In the genomic region with DNA sequence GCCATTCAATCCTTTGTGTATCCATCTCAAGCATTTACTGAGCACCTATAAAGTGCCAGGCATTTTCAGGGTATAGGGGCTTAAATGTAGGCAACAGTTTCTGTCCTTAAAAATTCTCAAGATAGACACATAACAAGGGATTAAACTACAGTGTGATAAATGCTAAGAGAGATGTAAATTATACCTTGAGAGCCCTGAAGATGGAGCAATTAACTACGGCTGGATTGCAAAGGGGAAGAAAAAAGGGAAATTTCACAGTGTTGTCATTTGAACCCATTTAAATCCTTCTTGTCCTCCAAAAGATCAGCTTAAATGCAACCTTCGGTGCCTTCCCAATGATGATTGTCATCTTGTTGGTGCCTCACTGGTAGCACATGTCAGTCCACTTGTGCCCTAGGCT, we compare ENCODE assay signal across 8 cellular contexts. TPM values are rescaled to one million over a fixed set of nuclear protein-coding genes. Genes with fewer than 3 reads are reported as not detected.
DNase-seq lines count a peak whose midpoint lies in the region; ATAC-seq and TF ChIP-seq lines count a peak whose summit lies in the region.

No MANE protein-coding gene starts in this region.

- POLR2A ChIA-PET in WTC11 (lab: Charles Lee): no interaction called here

- H3K9me3 Mint-ChIP-seq in T-helper 1 cell treated with Interleukin-12 subunit alpha and Interleukin-12 subunit beta and Interleukin-4 antibody, amounts not matched to agents 30 μg/mL and 1 μg/mL, for 36 hours: peaks cover 4% of the 10 kb centered on the region
- H3K9me3 Mint-ChIP-seq in stimulated activated memory B cell treated with anti-CD40 and anti-IgM and Interleukin-4, amounts not matched to agents 10 μg/mL and 1 μg/mL and 100 μg/mL, for 72 hours: no peaks in the 10 kb centered on the region
- peaks cover 3% of the 10 kb centered on the region; the same call in 1 of the 2 replicates for H3K9me3 Mint-ChIP-seq in WTC11

- CTCF ChIA-PET in WTC11 (lab: Charles Lee): interaction anchor here (1.4 to 2.1 kb wide), 2 partner anchors 14 to 80 kb away, joined by 6 read pairs; no protein-coding TSS in a partner anchor

- H3K36me3 Mint-ChIP-seq in T-helper 1 cell treated with Interleukin-12 subunit alpha and Interleukin-12 subunit beta and Interleukin-4 antibody, amounts not matched to agents 30 μg/mL and 1 μg/mL, for 36 hours (ENCODE audit: low read depth): peaks cover 9% of the 10 kb centered on the region
- no peaks in the 10 kb centered on the region for H3K36me3 Mint-ChIP-seq in stimulated activated memory B cell treated with anti-CD40 and anti-IgM and Interleukin-4, amounts not matched to agents 10 μg/mL and 1 μg/mL and 100 μg/mL, for 72 hours
- no peaks in the 10 kb centered on the region for H3K36me3 Mint-ChIP-seq in WTC11

- DNase-seq in T-helper 1 cell: no peak
- peak; percentile 86 for DNase-seq in OCI-M1 (lab: John Stamatoyannopoulos, UW)
- no peak for DNase-seq in epithelial cell of proximal tubule (ENCODE audit: low read depth)
- no peak for DNase-seq in activated gamma-delta T cell (lab: John Stamatoyannopoulos, UW)
- DNase-seq in WTC11 (ENCODE audit: low spot score): no peak
- no peak for DNase-seq in NCI-H2196 (lab: John Stamatoyannopoulos, UW; ENCODE audit: unreplicated experiment)

- peak overlapping the region; percentile 35 for H3K4me3 ChIP-seq in epithelial cell of proximal tubule (ENCODE audit: low read depth, low read length)

- TF ChIP-seq CTCF in epithelial cell of proximal tubule (conservative IDR thresholded peaks at IDR 0.05; ENCODE audit: low read depth, low read length): peak; percentile 21
- no peak for TF ChIP-seq CTCF in WTC11 (IDR thresholded peaks at IDR 0.05)

- no peaks in the 10 kb centered on the region for H3K27me3 Mint-ChIP-seq in T-helper 1 cell treated with Interleukin-12 subunit alpha and Interleukin-12 subunit beta and Interleukin-4 antibody, amounts not matched to agents 30 μg/mL and 1 μg/mL, for 36 hours (ENCODE audit: low read depth)
- no peaks in the 10 kb centered on the region for H3K27me3 Mint-ChIP-seq in stimulated activated memory B cell treated with anti-CD40 and anti-IgM and Interleukin-4, amounts not matched to agents 10 μg/mL and 1 μg/mL and 100 μg/mL, for 72 hours
- no peaks in the 10 kb centered on the region; the same call in 1 of the 2 replicates for H3K27me3 Mint-ChIP-seq in WTC11 (ENCODE audit: low read depth)

- ATAC-seq in stimulated activated memory B cell treated with anti-CD40 and anti-IgM and Interleukin-4, amounts not matched to agents 10 μg/mL and 1 μg/mL and 100 μg/mL, for 72 hours: no peak
- no peak for ATAC-seq in WTC11

- peak overlapping the region; percentile 98 for H3K27ac Mint-ChIP-seq in T-helper 1 cell treated with Interleukin-12 subunit alpha and Interleukin-12 subunit beta and Interleukin-4 antibody, amounts not matched to agents 30 μg/mL and 1 μg/mL, for 36 hours
- H3K27ac Mint-ChIP-seq in stimulated activated memory B cell treated with anti-CD40 and anti-IgM and Interleukin-4, amounts not matched to agents 10 μg/mL and 1 μg/mL and 100 μg/mL, for 72 hours: peak overlapping the region; percentile 94
- no peak overlapping the region for H3K27ac Mint-ChIP-seq in WTC11

- H3K4me1 Mint-ChIP-seq in T-helper 1 cell treated with Interleukin-12 subunit alpha and Interleukin-12 subunit beta and Interleukin-4 antibody, amounts not matched to agents 30 μg/mL and 1 μg/mL, for 36 hours (ENCODE audit: low read depth): peaks cover 77% of the 10 kb centered on the region
- H3K4me1 Mint-ChIP-seq in stimulated activated memory B cell treated with anti-CD40 and anti-IgM and Interleukin-4, amounts not matched to agents 10 μg/mL and 1 μg/mL and 100 μg/mL, for 72 hours: peaks cover 30% of the 10 kb centered on the region
- no peaks in the 10 kb centered on the region for H3K4me1 Mint-ChIP-seq in WTC11

- peak overlapping the region; percentile 84 for H3K4me3 Mint-ChIP-seq in T-helper 1 cell treated with Interleukin-12 subunit alpha and Interleukin-12 subunit beta and Interleukin-4 antibody, amounts not matched to agents 30 μg/mL and 1 μg/mL, for 36 hours
- H3K4me3 Mint-ChIP-seq in stimulated activated memory B cell treated with anti-CD40 and anti-IgM and Interleukin-4, amounts not matched to agents 10 μg/mL and 1 μg/mL and 100 μg/mL, for 72 hours: peak overlapping the region; percentile 85
- no peak overlapping the region for H3K4me3 Mint-ChIP-seq in WTC11

TF ChIP-seq in WTC11, 78 proteins besides CTCF, POLR2A, EP300 and RAD21:
- TF ChIP-seq KAT7 (CRISPR knock-in tag; IDR thresholded peaks at IDR 0.05; ENCODE audit: borderline replicate concordance) (no peak), NFATC4 (CRISPR knock-in tag; IDR thresholded peaks at IDR 0.05) (no peak), CREB1 (CRISPR knock-in tag; IDR thresholded peaks at IDR 0.05) (no peak), ELF4 (CRISPR knock-in tag; IDR thresholded peaks at IDR 0.05; ENCODE audit: low read depth) (no peak), RELA (CRISPR knock-in tag; IDR thresholded peaks at IDR 0.05; ENCODE audit: borderline replicate concordance) (no peak), ZNF416 (CRISPR knock-in tag; IDR thresholded peaks at IDR 0.05) (no peak), JUN (CRISPR knock-in tag; IDR thresholded peaks at IDR 0.05) (no peak)
- TF ChIP-seq, protein P1, sequence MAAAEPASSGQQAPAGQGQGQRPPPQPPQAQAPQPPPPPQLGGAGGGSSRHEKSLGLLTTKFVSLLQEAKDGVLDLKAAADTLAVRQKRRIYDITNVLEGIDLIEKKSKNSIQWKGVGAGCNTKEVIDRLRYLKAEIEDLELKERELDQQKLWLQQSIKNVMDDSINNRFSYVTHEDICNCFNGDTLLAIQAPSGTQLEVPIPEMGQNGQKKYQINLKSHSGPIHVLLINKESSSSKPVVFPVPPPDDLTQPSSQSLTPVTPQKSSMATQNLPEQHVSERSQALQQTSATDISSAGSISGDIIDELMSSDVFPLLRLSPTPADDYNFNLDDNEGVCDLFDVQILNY (CRISPR knock-in tag; IDR thresholded peaks at IDR 0.05): no peak
- TF ChIP-seq, protein P2, sequence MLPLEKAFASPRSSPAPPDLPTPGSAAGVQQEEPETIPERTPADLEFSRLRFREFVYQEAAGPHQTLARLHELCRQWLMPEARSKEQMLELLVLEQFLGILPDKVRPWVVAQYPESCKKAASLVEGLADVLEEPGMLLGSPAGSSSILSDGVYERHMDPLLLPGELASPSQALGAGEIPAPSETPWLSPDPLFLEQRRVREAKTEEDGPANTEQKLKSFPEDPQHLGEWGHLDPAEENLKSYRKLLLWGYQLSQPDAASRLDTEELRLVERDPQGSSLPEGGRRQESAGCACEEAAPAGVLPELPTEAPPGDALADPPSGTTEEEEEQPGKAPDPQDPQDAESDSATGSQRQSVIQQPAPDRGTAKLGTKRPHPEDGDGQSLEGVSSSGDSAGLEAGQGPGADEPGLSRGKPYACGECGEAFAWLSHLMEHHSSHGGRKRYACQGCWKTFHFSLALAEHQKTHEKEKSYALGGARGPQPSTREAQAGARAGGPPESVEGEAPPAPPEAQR (CRISPR knock-in tag; IDR thresholded peaks at IDR 0.05): no peak
- TF ChIP-seq, protein P3, sequence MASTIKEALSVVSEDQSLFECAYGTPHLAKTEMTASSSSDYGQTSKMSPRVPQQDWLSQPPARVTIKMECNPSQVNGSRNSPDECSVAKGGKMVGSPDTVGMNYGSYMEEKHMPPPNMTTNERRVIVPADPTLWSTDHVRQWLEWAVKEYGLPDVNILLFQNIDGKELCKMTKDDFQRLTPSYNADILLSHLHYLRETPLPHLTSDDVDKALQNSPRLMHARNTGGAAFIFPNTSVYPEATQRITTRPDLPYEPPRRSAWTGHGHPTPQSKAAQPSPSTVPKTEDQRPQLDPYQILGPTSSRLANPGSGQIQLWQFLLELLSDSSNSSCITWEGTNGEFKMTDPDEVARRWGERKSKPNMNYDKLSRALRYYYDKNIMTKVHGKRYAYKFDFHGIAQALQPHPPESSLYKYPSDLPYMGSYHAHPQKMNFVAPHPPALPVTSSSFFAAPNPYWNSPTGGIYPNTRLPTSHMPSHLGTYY (CRISPR knock-in tag; IDR thresholded peaks at IDR 0.05): no peak
- TF ChIP-seq, protein P4, sequence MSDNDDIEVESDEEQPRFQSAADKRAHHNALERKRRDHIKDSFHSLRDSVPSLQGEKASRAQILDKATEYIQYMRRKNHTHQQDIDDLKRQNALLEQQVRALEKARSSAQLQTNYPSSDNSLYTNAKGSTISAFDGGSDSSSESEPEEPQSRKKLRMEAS (CRISPR knock-in tag; IDR thresholded peaks at IDR 0.05): no peak
- TF ChIP-seq, protein P5, sequence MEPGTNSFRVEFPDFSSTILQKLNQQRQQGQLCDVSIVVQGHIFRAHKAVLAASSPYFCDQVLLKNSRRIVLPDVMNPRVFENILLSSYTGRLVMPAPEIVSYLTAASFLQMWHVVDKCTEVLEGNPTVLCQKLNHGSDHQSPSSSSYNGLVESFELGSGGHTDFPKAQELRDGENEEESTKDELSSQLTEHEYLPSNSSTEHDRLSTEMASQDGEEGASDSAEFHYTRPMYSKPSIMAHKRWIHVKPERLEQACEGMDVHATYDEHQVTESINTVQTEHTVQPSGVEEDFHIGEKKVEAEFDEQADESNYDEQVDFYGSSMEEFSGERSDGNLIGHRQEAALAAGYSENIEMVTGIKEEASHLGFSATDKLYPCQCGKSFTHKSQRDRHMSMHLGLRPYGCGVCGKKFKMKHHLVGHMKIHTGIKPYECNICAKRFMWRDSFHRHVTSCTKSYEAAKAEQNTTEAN (CRISPR knock-in tag; IDR thresholded peaks at IDR 0.05): no peak

RNA-seq across cellular contexts. Expression of a gene that starts 11.5 kb away (rescaled TPM):
- total RNA-seq in epithelial cell of proximal tubule (not detected in 2 replicates), WTC11 (2021) (not detected in 3 replicates)

RNA-seq across cellular contexts. Expression of a gene that starts 16.3 kb away (rescaled TPM):
- total RNA-seq in epithelial cell of proximal tubule (not detected in 2 replicates), WTC11 (2021) (not detected in 3 replicates)
